Comparison of ENCODE assay signal across 8 cellular contexts in the genomic region with DNA sequence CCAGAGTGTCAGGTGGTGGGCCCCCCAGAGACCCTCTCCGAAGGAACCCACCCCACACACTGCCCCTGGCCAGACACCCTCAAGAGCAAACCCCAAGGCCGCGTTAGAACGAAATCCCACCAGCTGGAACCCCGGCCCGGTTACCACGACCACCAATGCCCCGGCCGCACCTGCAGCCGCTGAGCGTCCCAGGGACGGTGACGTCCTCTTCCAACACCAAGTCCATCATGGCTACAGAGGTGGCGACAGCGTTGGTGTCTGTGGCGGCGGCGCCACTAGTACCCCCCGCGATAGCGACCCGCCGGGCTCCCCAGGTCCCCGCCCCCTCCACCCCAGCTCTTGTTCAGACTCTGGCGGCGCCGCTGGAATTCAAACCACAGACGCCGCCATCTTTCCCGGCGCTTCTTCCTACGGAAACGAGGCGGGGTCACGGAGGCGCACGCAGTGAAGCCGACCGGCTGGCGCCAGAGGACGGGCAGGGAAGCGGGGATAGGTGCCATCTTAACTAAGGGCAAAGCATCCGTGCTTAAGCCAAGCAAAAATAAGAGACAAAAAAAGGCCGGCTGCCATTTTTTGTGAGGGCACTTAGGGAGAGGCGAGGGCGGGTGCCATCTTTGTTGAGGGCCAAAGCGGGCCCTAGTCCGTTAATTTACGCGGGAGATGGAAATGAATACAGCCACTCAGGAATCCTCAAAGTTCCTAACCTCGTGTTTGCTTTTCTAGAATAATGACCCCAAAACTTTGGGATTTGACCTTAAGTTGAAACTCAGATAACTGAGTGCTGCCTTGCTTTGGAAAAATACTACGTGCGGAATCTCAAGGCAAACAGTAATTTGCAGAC. TPM values are rescaled to one million over a fixed set of nuclear protein-coding genes. Genes with fewer than 3 reads are reported as not detected.
DNase-seq lines count a peak whose midpoint lies in the region; ATAC-seq, FAIRE-seq and TF ChIP-seq lines count a peak whose summit lies in the region.

A gene (minus strand): TSS at position 418 of the 841 bp plus-strand sequence. CDS start 189 bp downstream, at position 229.

- H4K5ac ChIP-seq in H1 (ENCODE audit: insufficient read length, low read depth, low read length), result peak within 1 kb of the TSS; percentile 37

- H3K4me3 ChIP-seq in H1 (ENCODE audit: extremely low read depth in 1 of 4, insufficient read depth in 2 of 4, low read depth in 3 of 4, low read length in 4 of 4), result peak within 1 kb of the TSS; percentile 76 to 98 (median 96)

- peak within 1 kb of the TSS; percentile 27; the same call in 1 of the 2 replicates for H2BK12ac ChIP-seq in H1 (ENCODE audit: low read depth, low read length)

- H3K27ac Mint-ChIP-seq in memory B cell, result peak within 1 kb of the TSS; percentile 90

- no peaks in the 10 kb centered on the region for H3K36me3 ChIP-seq in H1 (ENCODE audit: control insufficient read depth in 2 of 4, insufficient read depth in 4 of 4, low read length in 3 of 4)

- peaks cover 0 to 8% (median 5%) of the 10 kb centered on the region in 4 experiments; a peak in 4 of 7 replicates for H3K4me1 ChIP-seq in H1 (replicated peaks in 1 of 4; ENCODE audit: control insufficient read depth in 3 of 4, insufficient read depth in 4 of 4, low read length in 3 of 4)

- H3K4me1 Mint-ChIP-seq in memory B cell, result peaks cover 27% of the 10 kb centered on the region

- H3K4me2 ChIP-seq in H1 (ENCODE audit: insufficient read depth in 1 of 2, low read depth in 2 of 2, low read length in 2 of 2), result peak within 1 kb of the TSS; percentile 64 to 73

- no peak within 1 kb of the TSS for H3K23ac ChIP-seq in H1 (ENCODE audit: insufficient read length)

- no peaks in the 10 kb centered on the region; a peak in 1 of 7 replicates for H3K27me3 ChIP-seq in H1 (replicated peaks in 1 of 4; ENCODE audit: control insufficient read depth in 3 of 4, extremely low read depth in 1 of 4, insufficient read depth in 3 of 4, low read length in 3 of 4)

- POLR2A ChIA-PET in H1 (lab: Charles Lee; ENCODE audit: partially characterized antibody), result interaction anchor here (0.9 to 1.7 kb wide), 4 partner anchors 9 to 101 kb away, joined by 3 to 4 read pairs (median 4); no protein-coding TSS in a partner anchor

- H3K9me3 ChIP-seq in H1 (ENCODE audit: insufficient read depth in 2 of 2, low read depth in 1 of 2, low read length in 1 of 2), result no peaks in the 10 kb centered on the region

- no peak within 1 kb of the TSS for H2AK5ac ChIP-seq in H1 (ENCODE audit: low read depth, low read length)

- peaks cover 11 to 44% of the 10 kb centered on the region in 2 experiments for H3K79me2 ChIP-seq in H1 (ENCODE audit: control insufficient read depth in 1 of 2, insufficient read depth in 2 of 2, low read length in 2 of 2)

- CTCF ChIA-PET in H1 (lab: Charles Lee; ENCODE audit: partially characterized antibody), result no interaction called here

- peak within 1 kb of the TSS; percentile 74 for H3K27ac ChIP-seq in H1 (ENCODE audit: low read depth, low read length)

- H3K18ac ChIP-seq in H1 (ENCODE audit: extremely low read depth, low read length), result peak within 1 kb of the TSS; percentile 78

- TF ChIP-seq CTCF in H1 (IDR thresholded peaks at IDR 0.05; ENCODE audit: control extremely low read depth in 1 of 3, insufficient read depth in 1 of 3, low read depth in 1 of 3, low read length in 3 of 3), result no peak

- peaks cover 18% of the 10 kb centered on the region for H3K79me1 ChIP-seq in H1 (ENCODE audit: low read depth, low read length)

- peak; percentile 97 for DNase-seq in COLO829 (ENCODE audit: low spot score)
- DNase-seq in HTR-8/SVneo (ENCODE audit: insufficient read length, low spot score), result peak; percentile 86
- peak; percentile 98 for DNase-seq in NOMO-1 treated with dmso at 0.1 percent for 144 hours (lab: John Stamatoyannopoulos, UW; ENCODE audit: unreplicated experiment)
- peak; percentile 74 to 82 (median 78) for DNase-seq in activated CD8-positive, alpha-beta memory T cell treated with anti-CD3 and anti-CD28 coated beads for 48 hours (ENCODE audit: low read depth in 2 of 3, low spot score in 2 of 3)
- peak; percentile 87 to 92 for DNase-seq in H1 (ENCODE audit: low read depth in 1 of 2, low spot score in 2 of 2)
- DNase-seq in memory B cell (ENCODE audit: low spot score in 2 of 2), result peak; percentile 74 to 85
- peak; percentile 78 for DNase-seq in stimulated activated CD8-positive, alpha-beta memory T cell treated with anti-CD3 and anti-CD28 coated beads, Interleukin-12 subunit alpha, Interleukin-12 subunit beta, amount 100 ng/mL, for 24 hours (ENCODE audit: extremely low read depth)

- ATAC-seq in GM21367 (IDR thresholded peaks at IDR 0.05; ENCODE audit: unreplicated experiment) (peak; percentile 96), memory B cell (ENCODE audit: low read depth) (peak; percentile 91)

- no peaks in the 10 kb centered on the region for H3K9me3 Mint-ChIP-seq in memory B cell

- H2BK15ac ChIP-seq in H1 (ENCODE audit: low read length), result peak within 1 kb of the TSS; percentile 92; the same call in 1 of the 2 replicates

- H4K20me1 ChIP-seq in H1 (replicated peaks in 1 of 2; ENCODE audit: control insufficient read depth in 1 of 2, insufficient read depth in 2 of 2, low read length in 2 of 2), result peaks cover 0 to 4% of the 10 kb centered on the region in 2 experiments

- H3K27me3 Mint-ChIP-seq in memory B cell, result no peaks in the 10 kb centered on the region

- H4K91ac ChIP-seq in H1 (replicated peaks; ENCODE audit: insufficient read length, low read length), result no peak within 1 kb of the TSS

- H2BK20ac ChIP-seq in H1 (ENCODE audit: low read length), result no peak within 1 kb of the TSS

- 8% methylated on average over 42 of the region's 53 CpGs; no CpG with 5 or more reads in 1 of the 2 experiments for WGBS in H1 (ENCODE audit: extremely low coverage in 1 of 2, insufficient coverage in 1 of 2, insufficient read length in 1 of 2, insufficient replicate concordance in 2 of 2, low coverage in 1 of 2, low lambda C conversion rate in 2 of 2, missing lambda C conversion rate in 1 of 2), 2 experiments

- H2AFZ ChIP-seq in H1 (ENCODE audit: low read length), result peak within 1 kb of the TSS; percentile 71

- FAIRE-seq in HTR-8/SVneo (lab: Jason Lieb, UNC), result no peak
- peak; percentile 55 for FAIRE-seq in H1 (lab: Jason Lieb, UNC)

- peak; percentile 53 to 55; a peak in 2 of 3 replicates for TF ChIP-seq POLR2A in H1 (IDR thresholded peaks at IDR 0.05; ENCODE audit: control extremely low read depth in 1 of 2, low read depth in 2 of 2, low read length in 2 of 2)

- peak within 1 kb of the TSS; percentile 91; the same call in 1 of the 2 replicates for H4K8ac ChIP-seq in H1 (ENCODE audit: extremely low read depth, insufficient read depth, low read length)

- 0 out of 2 replicates have a peak, but pooled peaks cover 3% of the 10 kb centered on the region for H3K23me2 ChIP-seq in H1 (ENCODE audit: low read depth, low read length)

- peak within 1 kb of the TSS; percentile 39 for H3K56ac ChIP-seq in H1 (replicated peaks; ENCODE audit: insufficient read length, low read depth, low read length)

- peak within 1 kb of the TSS; percentile 93 for H3K4me3 Mint-ChIP-seq in memory B cell

- peak within 1 kb of the TSS; percentile 65 for H3K4ac ChIP-seq in H1 (replicated peaks; ENCODE audit: insufficient read length, low read depth, low read length)

- peak within 1 kb of the TSS; percentile 62 to 87 (median 86) for H3K9ac ChIP-seq in H1 (replicated peaks in 1 of 4; ENCODE audit: extremely low read depth in 1 of 4, low read depth in 3 of 4, low read length in 3 of 4)

- H3K36me3 Mint-ChIP-seq in memory B cell, result peaks cover 4% of the 10 kb centered on the region

- no peak for TF ChIP-seq RAD21 in H1 (IDR thresholded peaks at IDR 0.05 in 1 of 2, conservative IDR thresholded peaks at IDR 0.05 in 1 of 2; ENCODE audit: low read depth in 2 of 2, low read length in 2 of 2)

- H2BK5ac ChIP-seq in H1 (ENCODE audit: low read depth, low read length), result peak within 1 kb of the TSS; percentile 87

- H2BK120ac ChIP-seq in H1 (replicated peaks; ENCODE audit: low read depth, low read length), result no peak within 1 kb of the TSS

- TF ChIP-seq EP300 in H1 (IDR thresholded peaks at IDR 0.05; ENCODE audit: borderline replicate concordance in 1 of 2, low read depth in 2 of 2, low read length in 2 of 2), result peak in 1 of 2 experiments; percentile 39; a peak in 1 of 3 replicates

- H3K14ac ChIP-seq in H1 (ENCODE audit: insufficient read length), result no peak within 1 kb of the TSS

TF ChIP-seq in H1, 55 proteins besides CTCF, POLR2A, EP300 and RAD21 (continues in another document):
- TF ChIP-seq KDM1A (IDR thresholded peaks at IDR 0.05; ENCODE audit: borderline replicate concordance, low read length) (peak; percentile 34; the same call in 1 of the 2 replicates), FOSL1 (IDR thresholded peaks at IDR 0.05; ENCODE audit: insufficient read depth, low read depth, low read length) (no peak), EGR1 (IDR thresholded peaks at IDR 0.05; ENCODE audit: borderline replicate concordance, low read depth, low read length) (no peak), CHD1 (IDR thresholded peaks at IDR 0.05; ENCODE audit: low read depth, low read length) (no peak), SP1 (IDR thresholded peaks at IDR 0.05; ENCODE audit: low read depth, low read length) (peak; percentile 50; the same call in 1 of the 2 replicates), SIX5 (IDR thresholded peaks at IDR 0.05; ENCODE audit: low read depth, low read length) (peak; percentile 73), GTF2F1 (IDR thresholded peaks at IDR 0.05; ENCODE audit: borderline replicate concordance, low read depth, low read length) (no peak), BCL11A (IDR thresholded peaks at IDR 0.05; ENCODE audit: low read depth in 2 of 2, low read length in 2 of 2) (no peak)
- TF ChIP-seq, protein P1, sequence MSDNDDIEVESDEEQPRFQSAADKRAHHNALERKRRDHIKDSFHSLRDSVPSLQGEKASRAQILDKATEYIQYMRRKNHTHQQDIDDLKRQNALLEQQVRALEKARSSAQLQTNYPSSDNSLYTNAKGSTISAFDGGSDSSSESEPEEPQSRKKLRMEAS (IDR thresholded peaks at IDR 0.05), result peak; percentile 88

RNA-seq across cellular contexts. Expression of the gene that starts here (rescaled TPM):
- 47.4 and 49.4 TPM in 2 replicates for total RNA-seq in H1 (2021; fragmentation: NEBNext Ultra II Directional; extraction: Animal tissue kit (Norgen Biotek cat#: 25700))
- polyA plus RNA-seq in H1 (2011; rRNA removed), result 18.0 and 19.8 TPM in 2 replicates
- polyA plus RNA-seq in H1 (2011; cell fraction: cytosol; rRNA removed), result 29.6 TPM
- 56.9 TPM for polyA plus RNA-seq in H1 (2011; cell fraction: nucleus; rRNA removed)
- 35.9 to 44.8 TPM (median 39.7 TPM) in 4 replicates for polyA plus RNA-seq in H1 (2012, experiment 1 of 2)
- polyA plus RNA-seq in H1 (2012, experiment 2 of 2), result 4.9 TPM
- 20.9 TPM for polyA plus RNA-seq in H1 (2013, experiment 1 of 2)
- 17.2 TPM for polyA plus RNA-seq in H1 (2013, experiment 2 of 2)
- 50.9 and 57.9 TPM in 2 replicates for polyA minus RNA-seq in H1 (2011; rRNA and poly(A)+ RNA removed)
- polyA minus RNA-seq in H1 (2011; cell fraction: cytosol; rRNA and poly(A)+ RNA removed), result 24.5 TPM
- 90.8 TPM for polyA minus RNA-seq in H1 (2011; cell fraction: nucleus; rRNA and poly(A)+ RNA removed)

Comparison
In these comparisons a context has a peak if more than half of its experiments do, and no peak if none do; other contexts are left out.
1. Peak in every context shown above with its lines: DNase-seq, ATAC-seq, H3K4me3 ChIP-seq and H3K27ac ChIP-seq.